Comparison of ENCODE assay signal across 1 cellular context in the genomic region with DNA sequence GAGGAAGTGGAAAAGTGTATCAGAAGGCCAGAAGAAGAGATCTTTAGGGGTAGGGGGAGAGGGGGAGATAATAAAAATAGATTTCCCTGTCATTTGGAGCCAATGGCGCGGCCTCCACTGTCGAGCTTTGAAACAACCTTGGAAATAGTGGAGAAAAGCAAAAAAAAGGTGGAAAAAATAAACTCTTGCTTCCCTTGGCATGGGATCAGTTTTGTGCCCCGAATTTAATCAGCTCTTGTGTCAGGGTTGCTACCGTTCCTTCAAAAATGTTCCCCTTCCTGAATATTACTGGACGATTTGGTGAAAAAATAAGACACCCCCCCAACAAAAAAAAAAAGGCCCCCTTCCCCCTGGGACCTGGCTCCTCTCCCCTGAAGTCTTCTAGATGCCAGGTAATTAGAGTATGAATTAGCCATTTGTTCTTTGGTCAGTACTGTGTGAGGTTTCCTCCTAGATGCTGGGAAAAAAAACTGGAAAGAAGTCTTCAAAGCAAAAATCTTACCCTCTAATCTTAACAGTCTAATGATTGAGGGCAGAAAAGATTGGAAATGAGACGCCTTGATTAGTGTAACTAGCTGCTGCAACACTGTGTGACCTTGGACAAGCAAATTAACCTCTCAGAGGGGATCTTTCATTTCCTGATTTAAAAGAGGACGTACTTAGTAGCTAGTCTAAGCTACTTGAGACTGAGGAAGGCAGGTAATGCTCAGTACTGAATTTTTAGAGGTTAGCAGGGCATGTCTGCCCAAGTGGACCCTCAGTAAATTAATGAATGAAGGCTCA.
TF ChIP-seq lines count a peak whose summit lies in the region.

No MANE protein-coding gene starts in this region.

TF ChIP-seq in HepG2, 621 proteins besides CTCF, POLR2A, EP300 and RAD21 (continued from another document and continues in another):
- TF ChIP-seq, protein P1, sequence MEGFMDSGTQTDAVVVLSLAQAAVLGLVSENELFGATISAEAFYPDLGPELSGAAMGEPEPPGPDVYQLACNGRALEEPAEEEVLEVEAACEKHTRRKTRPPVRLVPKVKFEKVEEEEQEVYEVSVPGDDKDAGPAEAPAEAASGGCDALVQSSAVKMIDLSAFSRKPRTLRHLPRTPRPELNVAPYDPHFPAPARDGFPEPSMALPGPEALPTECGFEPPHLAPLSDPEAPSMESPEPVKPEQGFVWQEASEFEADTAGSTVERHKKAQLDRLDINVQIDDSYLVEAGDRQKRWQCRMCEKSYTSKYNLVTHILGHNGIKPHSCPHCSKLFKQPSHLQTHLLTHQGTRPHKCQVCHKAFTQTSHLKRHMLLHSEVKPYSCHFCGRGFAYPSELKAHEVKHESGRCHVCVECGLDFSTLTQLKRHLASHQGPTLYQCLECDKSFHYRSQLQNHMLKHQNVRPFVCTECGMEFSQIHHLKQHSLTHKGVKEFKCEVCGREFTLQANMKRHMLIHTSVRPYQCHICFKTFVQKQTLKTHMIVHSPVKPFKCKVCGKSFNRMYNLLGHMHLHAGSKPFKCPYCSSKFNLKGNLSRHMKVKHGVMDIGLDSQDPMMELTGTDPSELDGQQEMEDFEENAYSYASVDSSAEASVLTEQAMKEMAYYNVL (CRISPR knock-in tag; IDR thresholded peaks at IDR 0.05; ENCODE audit: borderline replicate concordance) = 0 out of 2 replicates have a peak, but pooled peaks have one; percentile 11
- TF ChIP-seq ZFP36L2 (CRISPR knock-in tag; IDR thresholded peaks at IDR 0.05) (0 out of 2 replicates have a peak, but pooled peaks have one; percentile 18), ZNF101 (CRISPR knock-in tag; IDR thresholded peaks at IDR 0.05; ENCODE audit: borderline replicate concordance, low read depth) (peak; percentile 60; the same call in 1 of the 2 replicates), ZNF343 (CRISPR knock-in tag; IDR thresholded peaks at IDR 0.05) (0 out of 2 replicates have a peak, but pooled peaks have one; percentile 15), ZNF367 (CRISPR knock-in tag; IDR thresholded peaks at IDR 0.05; ENCODE audit: borderline replicate concordance) (0 out of 2 replicates have a peak, but pooled peaks have one; percentile 49), ZNF281 (CRISPR knock-in tag; IDR thresholded peaks at IDR 0.05; ENCODE audit: borderline replicate concordance) (no peak), FOXA1 (IDR thresholded peaks at IDR 0.05) (no peak), FOXA1 (CRISPR knock-in tag; IDR thresholded peaks at IDR 0.05) (no peak), RBM22 (optimal IDR thresholded peaks at IDR 0.05; ENCODE audit: low read length) (peak; percentile 33), NFATC3 (CRISPR knock-in tag; IDR thresholded peaks at IDR 0.05) (0 out of 2 replicates have a peak, but pooled peaks have one; percentile 89), ELF4 (CRISPR knock-in tag; IDR thresholded peaks at IDR 0.05; ENCODE audit: borderline replicate concordance) (peak; percentile 8; the same call in 1 of the 2 replicates), SETDB1 (CRISPR knock-in tag; IDR thresholded peaks at IDR 0.05; ENCODE audit: borderline replicate concordance) (no peak), MEIS1 (CRISPR knock-in tag; IDR thresholded peaks at IDR 0.05; ENCODE audit: borderline replicate concordance) (0 out of 2 replicates have a peak, but pooled peaks have one; percentile 6), MIXL1 (CRISPR knock-in tag; IDR thresholded peaks at IDR 0.05) (peak; percentile 93), NR2F6 (IDR thresholded peaks at IDR 0.05) (peak; percentile 24; the same call in 1 of the 2 replicates), NR2F6 (CRISPR knock-in tag; IDR thresholded peaks at IDR 0.05) (0 out of 2 replicates have a peak, but pooled peaks have one; percentile 25), ZFP37 (CRISPR knock-in tag; IDR thresholded peaks at IDR 0.05; ENCODE audit: borderline replicate concordance) (peak; percentile 65; the same call in 1 of the 2 replicates), ZNF816 (CRISPR knock-in tag; IDR thresholded peaks at IDR 0.05; ENCODE audit: borderline replicate concordance) (peak; percentile 74; the same call in 1 of the 2 replicates), GFI1 (CRISPR knock-in tag; IDR thresholded peaks at IDR 0.05; ENCODE audit: borderline replicate concordance) (peak; percentile 30; the same call in 1 of the 2 replicates), SSRP1 (CRISPR knock-in tag; IDR thresholded peaks at IDR 0.05) (peak; percentile 93), ZNF256 (CRISPR knock-in tag; conservative IDR thresholded peaks at IDR 0.05) (no peak), HNRNPK (IDR thresholded peaks at IDR 0.05; ENCODE audit: low read depth, low read length, poor library complexity, severe bottlenecking) (peak; percentile 81), ESRRA (CRISPR knock-in tag; IDR thresholded peaks at IDR 0.05; ENCODE audit: low read depth) (peak; percentile 5; the same call in 1 of the 2 replicates), ASH2L (IDR thresholded peaks at IDR 0.05; ENCODE audit: insufficient read length, low read depth, low read length) (peak; percentile 39), ZHX1 (CRISPR knock-in tag; IDR thresholded peaks at IDR 0.05; ENCODE audit: low read depth) (no peak), ETV5 (CRISPR knock-in tag; IDR thresholded peaks at IDR 0.05; ENCODE audit: borderline replicate concordance) (peak; percentile 39; the same call in 1 of the 2 replicates), EEA1 (CRISPR knock-in tag; IDR thresholded peaks at IDR 0.05; ENCODE audit: borderline replicate concordance) (no peak), MED13 (CRISPR knock-in tag; IDR thresholded peaks at IDR 0.05) (0 out of 2 replicates have a peak, but pooled peaks have one; percentile 24), STAT6 (CRISPR knock-in tag; IDR thresholded peaks at IDR 0.05; ENCODE audit: borderline replicate concordance) (0 out of 2 replicates have a peak, but pooled peaks have one; percentile 67), KLF9 (CRISPR knock-in tag; IDR thresholded peaks at IDR 0.05; ENCODE audit: low read depth) (0 out of 2 replicates have a peak, but pooled peaks have one; percentile 10), SMAD3 (CRISPR knock-in tag; IDR thresholded peaks at IDR 0.05) (0 out of 2 replicates have a peak, but pooled peaks have one; percentile 31), ZNF224 (CRISPR knock-in tag; IDR thresholded peaks at IDR 0.05) (0 out of 2 replicates have a peak, but pooled peaks have one; percentile 63), ZSCAN30 (CRISPR knock-in tag; IDR thresholded peaks at IDR 0.05) (peak; percentile 84; the same call in 1 of the 2 replicates), SP5 (CRISPR knock-in tag; IDR thresholded peaks at IDR 0.05; ENCODE audit: borderline replicate concordance, low read depth) (no peak), ZNF12 (CRISPR knock-in tag; IDR thresholded peaks at IDR 0.05) (peak; percentile 29; the same call in 1 of the 2 replicates), ZNF792 (CRISPR knock-in tag; IDR thresholded peaks at IDR 0.05) (0 out of 2 replicates have a peak, but pooled peaks have one; percentile 32), RBFOX2 (IDR thresholded peaks at IDR 0.05; ENCODE audit: low read depth, low read length) (peak; percentile 55; the same call in 1 of the 2 replicates), ZBTB46 (CRISPR knock-in tag; IDR thresholded peaks at IDR 0.05; ENCODE audit: borderline replicate concordance) (peak; percentile 33; the same call in 1 of the 2 replicates)
- TF ChIP-seq, protein P2, sequence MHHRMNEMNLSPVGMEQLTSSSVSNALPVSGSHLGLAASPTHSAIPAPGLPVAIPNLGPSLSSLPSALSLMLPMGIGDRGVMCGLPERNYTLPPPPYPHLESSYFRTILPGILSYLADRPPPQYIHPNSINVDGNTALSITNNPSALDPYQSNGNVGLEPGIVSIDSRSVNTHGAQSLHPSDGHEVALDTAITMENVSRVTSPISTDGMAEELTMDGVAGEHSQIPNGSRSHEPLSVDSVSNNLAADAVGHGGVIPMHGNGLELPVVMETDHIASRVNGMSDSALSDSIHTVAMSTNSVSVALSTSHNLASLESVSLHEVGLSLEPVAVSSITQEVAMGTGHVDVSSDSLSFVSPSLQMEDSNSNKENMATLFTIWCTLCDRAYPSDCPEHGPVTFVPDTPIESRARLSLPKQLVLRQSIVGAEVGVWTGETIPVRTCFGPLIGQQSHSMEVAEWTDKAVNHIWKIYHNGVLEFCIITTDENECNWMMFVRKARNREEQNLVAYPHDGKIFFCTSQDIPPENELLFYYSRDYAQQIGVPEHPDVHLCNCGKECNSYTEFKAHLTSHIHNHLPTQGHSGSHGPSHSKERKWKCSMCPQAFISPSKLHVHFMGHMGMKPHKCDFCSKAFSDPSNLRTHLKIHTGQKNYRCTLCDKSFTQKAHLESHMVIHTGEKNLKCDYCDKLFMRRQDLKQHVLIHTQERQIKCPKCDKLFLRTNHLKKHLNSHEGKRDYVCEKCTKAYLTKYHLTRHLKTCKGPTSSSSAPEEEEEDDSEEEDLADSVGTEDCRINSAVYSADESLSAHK (CRISPR knock-in tag; IDR thresholded peaks at IDR 0.05; ENCODE audit: borderline replicate concordance) = 0 out of 2 replicates have a peak, but pooled peaks have one; percentile 66
- TF ChIP-seq, protein P3, sequence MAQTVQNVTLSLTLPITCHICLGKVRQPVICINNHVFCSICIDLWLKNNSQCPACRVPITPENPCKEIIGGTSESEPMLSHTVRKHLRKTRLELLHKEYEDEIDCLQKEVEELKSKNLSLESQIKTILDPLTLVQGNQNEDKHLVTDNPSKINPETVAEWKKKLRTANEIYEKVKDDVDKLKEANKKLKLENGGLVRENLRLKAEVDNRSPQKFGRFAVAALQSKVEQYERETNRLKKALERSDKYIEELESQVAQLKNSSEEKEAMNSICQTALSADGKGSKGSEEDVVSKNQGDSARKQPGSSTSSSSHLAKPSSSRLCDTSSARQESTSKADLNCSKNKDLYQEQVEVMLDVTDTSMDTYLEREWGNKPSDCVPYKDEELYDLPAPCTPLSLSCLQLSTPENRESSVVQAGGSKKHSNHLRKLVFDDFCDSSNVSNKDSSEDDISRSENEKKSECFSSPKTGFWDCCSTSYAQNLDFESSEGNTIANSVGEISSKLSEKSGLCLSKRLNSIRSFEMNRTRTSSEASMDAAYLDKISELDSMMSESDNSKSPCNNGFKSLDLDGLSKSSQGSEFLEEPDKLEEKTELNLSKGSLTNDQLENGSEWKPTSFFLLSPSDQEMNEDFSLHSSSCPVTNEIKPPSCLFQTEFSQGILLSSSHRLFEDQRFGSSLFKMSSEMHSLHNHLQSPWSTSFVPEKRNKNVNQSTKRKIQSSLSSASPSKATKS (CRISPR knock-in tag; IDR thresholded peaks at IDR 0.05) = peak; percentile 23; the same call in 1 of the 2 replicates
